ENCODE assay signal across 8 cellular contexts in the genomic region with DNA sequence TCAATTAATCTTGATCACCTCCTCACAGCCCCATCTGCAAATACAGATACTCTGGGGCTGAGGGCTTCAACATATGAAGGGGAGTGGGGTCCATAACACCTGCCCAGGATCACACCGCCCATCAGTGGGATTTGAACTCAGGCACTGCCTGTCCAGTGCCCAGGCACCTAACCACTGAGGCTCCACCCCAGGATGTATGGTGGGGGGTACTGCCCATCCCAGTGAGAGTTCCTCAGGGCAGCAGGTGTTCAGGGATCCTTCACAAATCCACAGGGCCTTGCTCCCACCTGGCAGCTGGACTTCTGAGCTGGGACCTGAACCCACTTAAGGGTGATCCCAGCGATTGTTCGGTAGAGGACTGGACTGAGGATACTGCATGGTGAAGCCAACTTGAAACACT. TPM values are rescaled to one million over a fixed set of nuclear protein-coding genes. Genes with fewer than 3 reads are reported as not detected.
DNase-seq lines count a peak whose midpoint lies in the region; ATAC-seq and TF ChIP-seq lines count a peak whose summit lies in the region.

No MANE protein-coding gene starts in this region.

- CTCF ChIA-PET in SK-N-SH (lab: Yijun Ruan, JAX): interaction anchor here (1.2 kb wide), 3 partner anchors 13 to 563 kb away, joined by 3 to 4 read pairs (median 3); no protein-coding TSS in a partner anchor

- H3K27ac ChIP-seq in SK-N-SH (ENCODE audit: low read depth in 2 of 2, low read length in 1 of 2): peak overlapping the region; percentile 53 to 60; a peak in 3 of 4 replicates
- H3K27ac ChIP-seq in suprapubic skin: peak overlapping the region; percentile 78

- H3K9me3 ChIP-seq in SK-N-SH (no peaks in the 10 kb centered on the region), suprapubic skin (no peaks in the 10 kb centered on the region)

- DNase-seq in SK-N-SH: no peak
- no peak for DNase-seq in activated naive CD8-positive, alpha-beta T cell treated with anti-CD3 and anti-CD28 coated beads, Interleukin-2, amount 50 U/mL, for 24 hours
- DNase-seq in left kidney (ENCODE audit: low read depth, low spot score): peak; percentile 20
- no peak for DNase-seq in suprapubic skin (ENCODE audit: low spot score in 2 of 2)
- DNase-seq in NCI-H2107 (lab: John Stamatoyannopoulos, UW): no peak
- DNase-seq in GM20000 (ENCODE audit: low spot score): no peak

- H3K4me3 Mint-ChIP-seq in activated naive CD8-positive, alpha-beta T cell treated with anti-CD3 and anti-CD28 coated beads, Interleukin-2, amount 50 U/mL, for 24 hours: peak overlapping the region; percentile 77

- POLR2A ChIA-PET in SK-N-SH (lab: Yijun Ruan, JAX): no interaction called here

- H3K27me3 ChIP-seq in SK-N-SH (ENCODE audit: insufficient read depth) (no peaks in the 10 kb centered on the region), suprapubic skin (no peaks in the 10 kb centered on the region)

- TF ChIP-seq RAD21 in SK-N-SH (IDR thresholded peaks at IDR 0.05; ENCODE audit: low read length): no peak

- peak overlapping the region; percentile 75 for H3K4me2 ChIP-seq in SK-N-SH

- H3K4me3 ChIP-seq in SK-N-SH (ENCODE audit: low read depth in 2 of 2, low read length in 1 of 2): peak overlapping the region; percentile 54 to 56; a peak in 3 of 4 replicates
- peak overlapping the region; percentile 71 for H3K4me3 ChIP-seq in suprapubic skin

- H3K36me3 Mint-ChIP-seq in activated naive CD8-positive, alpha-beta T cell treated with anti-CD3 and anti-CD28 coated beads, Interleukin-2, amount 50 U/mL, for 24 hours (ENCODE audit: low read depth): peaks cover 2% of the 10 kb centered on the region

- H3K79me2 ChIP-seq in SK-N-SH (ENCODE audit: insufficient read depth): no peaks in the 10 kb centered on the region

- TF ChIP-seq CTCF in SK-N-SH (IDR thresholded peaks at IDR 0.05): no peak
- no peak for TF ChIP-seq CTCF in suprapubic skin (IDR thresholded peaks at IDR 0.05)
- no peak for TF ChIP-seq CTCF in GM20000 (IDR thresholded peaks at IDR 0.05; ENCODE audit: extremely low read depth, missing control alignments)

- H2AFZ ChIP-seq in SK-N-SH (ENCODE audit: low read depth): peak overlapping the region; percentile 59; the same call in 1 of the 2 replicates

- peak overlapping the region; percentile 69 for H3K27ac Mint-ChIP-seq in activated naive CD8-positive, alpha-beta T cell treated with anti-CD3 and anti-CD28 coated beads, Interleukin-2, amount 50 U/mL, for 24 hours

- peaks cover 15 to 21% of the 10 kb centered on the region in 2 experiments; a peak in 3 of 4 replicates for H3K4me1 ChIP-seq in SK-N-SH (ENCODE audit: control insufficient read depth in 1 of 2, insufficient read depth in 2 of 2, low read depth in 1 of 2, low read length in 1 of 2)
- peaks cover 18% of the 10 kb centered on the region for H3K4me1 ChIP-seq in suprapubic skin

- H4K20me1 ChIP-seq in SK-N-SH (ENCODE audit: insufficient read depth): no peaks in the 10 kb centered on the region

- TF ChIP-seq EP300 in SK-N-SH (IDR thresholded peaks at IDR 0.05; ENCODE audit: borderline replicate concordance in 1 of 2, low read depth in 1 of 2, low read length in 1 of 2) (no peak), suprapubic skin (IDR thresholded peaks at IDR 0.05) (no peak)

- H3K27me3 Mint-ChIP-seq in activated naive CD8-positive, alpha-beta T cell treated with anti-CD3 and anti-CD28 coated beads, Interleukin-2, amount 50 U/mL, for 24 hours: peaks cover 13% of the 10 kb centered on the region

- H3K9me3 Mint-ChIP-seq in activated naive CD8-positive, alpha-beta T cell treated with anti-CD3 and anti-CD28 coated beads, Interleukin-2, amount 50 U/mL, for 24 hours: no peaks in the 10 kb centered on the region

- ATAC-seq in SK-N-SH treated with all-trans-retinoic acid at 6 μM for 48 hours (no peak; the same call in 2 of the 3 replicates), HG03354 (IDR thresholded peaks at IDR 0.05; ENCODE audit: poor library complexity, severe bottlenecking, unreplicated experiment) (no peak)
- ATAC-seq in activated naive CD8-positive, alpha-beta T cell treated with anti-CD3 and anti-CD28 coated beads, Interleukin-2, amount 50 U/mL, for 24 hours: no peak

- peaks cover 13% of the 10 kb centered on the region for H3K4me1 Mint-ChIP-seq in activated naive CD8-positive, alpha-beta T cell treated with anti-CD3 and anti-CD28 coated beads, Interleukin-2, amount 50 U/mL, for 24 hours

- H3K36me3 ChIP-seq in SK-N-SH (replicated peaks in 1 of 2; ENCODE audit: control insufficient read depth in 1 of 2, insufficient read depth in 2 of 2, low read length in 1 of 2) (peaks cover 3% of the 10 kb centered on the region in 2 experiments), suprapubic skin (peaks cover 13% of the 10 kb centered on the region)

- peaks cover 7% of the 10 kb centered on the region for H3F3A ChIP-seq in SK-N-SH (replicated peaks; ENCODE audit: insufficient read depth)

- no peaks in the 10 kb centered on the region for H3K9me2 ChIP-seq in SK-N-SH

- WGBS in SK-N-SH (ENCODE audit: low lambda C conversion rate): 90% methylated on average over 2 of the region's 3 CpGs
- WGBS in suprapubic skin: 32% methylated on average over 2 of the region's 3 CpGs

- no peak overlapping the region for H3K9ac ChIP-seq in SK-N-SH

- no peak for TF ChIP-seq POLR2A in suprapubic skin (IDR thresholded peaks at IDR 0.05)

TF ChIP-seq in SK-N-SH, 30 proteins besides CTCF, POLR2A, EP300 and RAD21:
- TF ChIP-seq RCOR1 (IDR thresholded peaks at IDR 0.05; ENCODE audit: low read length) (no peak), GATA2 (CRISPR knock-in tag; IDR thresholded peaks at IDR 0.05) (no peak), POLR2AphosphoS5 (IDR thresholded peaks at IDR 0.05; ENCODE audit: low read depth, low read length) (no peak), MXI1 (IDR thresholded peaks at IDR 0.05; ENCODE audit: low read depth, low read length) (no peak), YY1 (IDR thresholded peaks at IDR 0.05; ENCODE audit: low read depth) (no peak), GABPA (IDR thresholded peaks at IDR 0.05; ENCODE audit: low read depth) (no peak), FOXJ3 (CRISPR knock-in tag; IDR thresholded peaks at IDR 0.05) (no peak), CHD2 (IDR thresholded peaks at IDR 0.05; ENCODE audit: low read length, partially characterized antibody) (no peak), TEAD4 (IDR thresholded peaks at IDR 0.05; ENCODE audit: borderline replicate concordance, insufficient read depth) (no peak), NRF1 (IDR thresholded peaks at IDR 0.05; ENCODE audit: low read depth, low read length) (no peak), RFX5 (IDR thresholded peaks at IDR 0.05; ENCODE audit: low read length) (no peak), SIN3A (IDR thresholded peaks at IDR 0.05; ENCODE audit: borderline replicate concordance, low read depth, low read length) (no peak)

TF ChIP-seq in SK-N-SH treated with all-trans-retinoic acid at 6 μM for 48 hours, 23 proteins besides CTCF, POLR2A, EP300 and RAD21 (continues in another document):
- TF ChIP-seq, protein P1, sequence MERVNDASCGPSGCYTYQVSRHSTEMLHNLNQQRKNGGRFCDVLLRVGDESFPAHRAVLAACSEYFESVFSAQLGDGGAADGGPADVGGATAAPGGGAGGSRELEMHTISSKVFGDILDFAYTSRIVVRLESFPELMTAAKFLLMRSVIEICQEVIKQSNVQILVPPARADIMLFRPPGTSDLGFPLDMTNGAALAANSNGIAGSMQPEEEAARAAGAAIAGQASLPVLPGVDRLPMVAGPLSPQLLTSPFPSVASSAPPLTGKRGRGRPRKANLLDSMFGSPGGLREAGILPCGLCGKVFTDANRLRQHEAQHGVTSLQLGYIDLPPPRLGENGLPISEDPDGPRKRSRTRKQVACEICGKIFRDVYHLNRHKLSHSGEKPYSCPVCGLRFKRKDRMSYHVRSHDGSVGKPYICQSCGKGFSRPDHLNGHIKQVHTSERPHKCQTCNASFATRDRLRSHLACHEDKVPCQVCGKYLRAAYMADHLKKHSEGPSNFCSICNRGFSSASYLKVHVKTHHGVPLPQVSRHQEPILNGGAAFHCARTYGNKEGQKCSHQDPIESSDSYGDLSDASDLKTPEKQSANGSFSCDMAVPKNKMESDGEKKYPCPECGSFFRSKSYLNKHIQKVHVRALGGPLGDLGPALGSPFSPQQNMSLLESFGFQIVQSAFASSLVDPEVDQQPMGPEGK (CRISPR knock-in tag; IDR thresholded peaks at IDR 0.05; ENCODE audit: borderline replicate concordance): no peak
- TF ChIP-seq PPARA (CRISPR knock-in tag; IDR thresholded peaks at IDR 0.05; ENCODE audit: borderline replicate concordance) (no peak), OSR1 (CRISPR knock-in tag; IDR thresholded peaks at IDR 0.05) (no peak), ARNTL (CRISPR knock-in tag; IDR thresholded peaks at IDR 0.05; ENCODE audit: borderline replicate concordance, low read depth) (no peak), TOX (CRISPR knock-in tag; IDR thresholded peaks at IDR 0.05; ENCODE audit: borderline replicate concordance) (no peak)
- TF ChIP-seq, protein P2, sequence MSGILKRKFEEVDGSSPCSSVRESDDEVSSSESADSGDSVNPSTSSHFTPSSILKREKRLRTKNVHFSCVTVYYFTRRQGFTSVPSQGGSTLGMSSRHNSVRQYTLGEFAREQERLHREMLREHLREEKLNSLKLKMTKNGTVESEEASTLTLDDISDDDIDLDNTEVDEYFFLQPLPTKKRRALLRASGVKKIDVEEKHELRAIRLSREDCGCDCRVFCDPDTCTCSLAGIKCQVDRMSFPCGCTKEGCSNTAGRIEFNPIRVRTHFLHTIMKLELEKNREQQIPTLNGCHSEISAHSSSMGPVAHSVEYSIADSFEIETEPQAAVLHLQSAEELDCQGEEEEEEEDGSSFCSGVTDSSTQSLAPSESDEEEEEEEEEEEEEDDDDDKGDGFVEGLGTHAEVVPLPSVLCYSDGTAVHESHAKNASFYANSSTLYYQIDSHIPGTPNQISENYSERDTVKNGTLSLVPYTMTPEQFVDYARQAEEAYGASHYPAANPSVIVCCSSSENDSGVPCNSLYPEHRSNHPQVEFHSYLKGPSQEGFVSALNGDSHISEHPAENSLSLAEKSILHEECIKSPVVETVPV (CRISPR knock-in tag; IDR thresholded peaks at IDR 0.05): no peak
- TF ChIP-seq, protein P3, sequence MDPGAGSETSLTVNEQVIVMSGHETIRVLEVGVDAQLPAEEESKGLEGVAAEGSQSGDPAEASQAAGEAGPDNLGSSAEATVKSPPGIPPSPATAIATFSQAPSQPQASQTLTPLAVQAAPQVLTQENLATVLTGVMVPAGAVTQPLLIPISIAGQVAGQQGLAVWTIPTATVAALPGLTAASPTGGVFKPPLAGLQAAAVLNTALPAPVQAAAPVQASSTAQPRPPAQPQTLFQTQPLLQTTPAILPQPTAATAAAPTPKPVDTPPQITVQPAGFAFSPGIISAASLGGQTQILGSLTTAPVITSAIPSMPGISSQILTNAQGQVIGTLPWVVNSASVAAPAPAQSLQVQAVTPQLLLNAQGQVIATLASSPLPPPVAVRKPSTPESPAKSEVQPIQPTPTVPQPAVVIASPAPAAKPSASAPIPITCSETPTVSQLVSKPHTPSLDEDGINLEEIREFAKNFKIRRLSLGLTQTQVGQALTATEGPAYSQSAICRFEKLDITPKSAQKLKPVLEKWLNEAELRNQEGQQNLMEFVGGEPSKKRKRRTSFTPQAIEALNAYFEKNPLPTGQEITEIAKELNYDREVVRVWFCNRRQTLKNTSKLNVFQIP (CRISPR knock-in tag; IDR thresholded peaks at IDR 0.05; ENCODE audit: borderline replicate concordance, low read depth): no peak

RNA-seq across cellular contexts. Expression of a gene that starts 33.2 kb away (rescaled TPM):
- polyA plus RNA-seq in SK-N-SH (2012; rRNA removed): 3.8 and 4.5 TPM in 2 replicates
- polyA plus RNA-seq in SK-N-SH (2012; cell fraction: cytosol; rRNA removed): 2.2 and 3.6 TPM in 2 replicates
- 7.5 and 8.0 TPM in 2 replicates for polyA plus RNA-seq in SK-N-SH (2012; cell fraction: nucleus; rRNA removed)
- total RNA-seq in suprapubic skin: 10 to 100 TPM in 3 of 4 donors, 1 to 10 TPM in 1; 9.1 to 11.9 (median 11.0) TPM
